Comparison of ENCODE assay signal across 8 cellular contexts in the genomic region with DNA sequence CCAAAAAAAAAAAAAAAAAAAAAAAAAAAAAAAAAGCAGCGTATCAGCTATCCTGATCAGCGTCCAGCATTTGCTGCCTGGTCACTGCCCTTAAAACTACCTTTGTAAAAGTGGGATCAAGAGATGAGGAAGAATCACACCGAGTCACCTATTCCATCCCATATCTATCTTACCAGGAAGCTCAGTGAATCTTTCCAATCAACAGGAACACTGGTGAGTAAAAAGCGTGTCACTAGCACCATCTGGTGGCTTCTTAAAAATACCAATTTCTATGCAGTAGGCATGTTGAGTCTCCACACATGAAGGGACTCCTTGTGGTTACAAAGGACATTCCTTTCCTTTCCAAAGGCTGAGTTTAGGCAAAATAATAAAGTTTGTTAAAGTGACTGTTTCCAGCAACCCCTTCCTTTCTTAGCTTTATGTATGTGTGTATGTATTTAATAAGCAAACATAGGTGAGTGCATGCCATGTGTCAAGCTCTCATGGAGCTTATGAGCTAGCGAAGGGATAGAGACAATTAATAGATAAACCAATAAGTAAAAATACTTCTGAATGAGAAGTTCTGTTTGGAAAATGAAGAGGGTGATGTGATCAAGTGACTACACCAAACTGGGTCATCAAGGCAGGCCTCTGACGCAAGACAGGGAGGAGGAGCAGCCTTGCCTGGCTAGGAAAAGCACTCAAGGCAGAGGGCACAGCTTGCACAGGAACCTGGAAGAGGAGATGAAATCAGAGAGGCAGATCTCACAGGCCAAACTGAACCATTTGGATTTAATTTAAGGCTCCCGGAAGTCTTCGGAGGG. TPM values are rescaled to one million over a fixed set of nuclear protein-coding genes. Genes with fewer than 3 reads are reported as not detected.
DNase-seq lines count a peak whose midpoint lies in the region; ATAC-seq and TF ChIP-seq lines count a peak whose summit lies in the region.

No MANE protein-coding gene starts in this region.

- no peak overlapping the region for H3K27ac ChIP-seq in heart right ventricle

- peak; percentile 61 for TF ChIP-seq CTCF in GM12865 (IDR thresholded peaks at IDR 0.05; ENCODE audit: insufficient read depth, low read depth, low read length, missing control alignments)
- peak; percentile 87 for TF ChIP-seq CTCF in activated CD8-positive, alpha-beta T cell treated with anti-CD3 and anti-CD28 coated beads for 36 hours (IDR thresholded peaks at IDR 0.05)
- TF ChIP-seq CTCF in heart right ventricle (IDR thresholded peaks at IDR 0.05) = peak; percentile 43 to 82 (median 75)

- H3K4me3 ChIP-seq in GM12865 (ENCODE audit: low read depth, low read length) = no peak overlapping the region
- H3K4me3 ChIP-seq in heart right ventricle = no peak overlapping the region

- H3K9me3 ChIP-seq in heart right ventricle = no peaks in the 10 kb centered on the region

- intact Hi-C loops in activated CD8-positive, alpha-beta T cell treated with anti-CD3 and anti-CD28 coated beads for 36 hours (cut with micrococcal nuclease) = loop anchor here (1.0 kb wide), 1 partner anchor 70 kb away; no protein-coding TSS in a partner anchor
- intact Hi-C loops in heart right ventricle (cut with DNase I) = loop anchor here in 9 of 10 donors (1.0 to 10.0 kb wide), 9 partner anchors 70 to 922 kb away; no protein-coding TSS in a partner anchor

- H3K27me3 ChIP-seq in heart right ventricle = peaks cover 0 to 20% (median 6%) of the 10 kb centered on the region in 7 donors

- H3K36me3 Mint-ChIP-seq in activated CD8-positive, alpha-beta T cell treated with anti-CD3 and anti-CD28 coated beads for 36 hours (ENCODE audit: low read depth) = no peaks in the 10 kb centered on the region

- no peaks in the 10 kb centered on the region for H3K36me3 ChIP-seq in heart right ventricle

- CTCF ChIA-PET in activated CD8-positive, alpha-beta T cell treated with anti-CD3 and anti-CD28 coated beads for 36 hours (lab: Charles Lee) = interaction anchor here (0.6 to 12.1 kb wide), 33 partner anchors 7 to 917 kb away, joined by 3 to 283 read pairs (median 4); a partner anchor contains a TSS

- no peaks in the 10 kb centered on the region for H3K4me1 ChIP-seq in heart right ventricle

- WGBS in heart right ventricle, 2 donors = 51 to 53% methylated on average over 8 of the region's 8 CpGs

- ATAC-seq in HG03108 (IDR thresholded peaks at IDR 0.05; ENCODE audit: unreplicated experiment) (peak; percentile 52), heart right ventricle (peak; percentile 59 to 89 (median 83)), HG02588 (IDR thresholded peaks at IDR 0.05; ENCODE audit: unreplicated experiment) (no peak)
- ATAC-seq in activated CD8-positive, alpha-beta T cell treated with anti-CD3 and anti-CD28 coated beads for 36 hours = peak; percentile 55

- H3K27me3 Mint-ChIP-seq in activated CD8-positive, alpha-beta T cell treated with anti-CD3 and anti-CD28 coated beads for 36 hours = peaks cover 6% of the 10 kb centered on the region

- no peak overlapping the region for H3K4me3 Mint-ChIP-seq in activated CD8-positive, alpha-beta T cell treated with anti-CD3 and anti-CD28 coated beads for 36 hours

- peaks cover 2% of the 10 kb centered on the region for H3K4me1 Mint-ChIP-seq in activated CD8-positive, alpha-beta T cell treated with anti-CD3 and anti-CD28 coated beads for 36 hours (ENCODE audit: low read depth)

- peak; percentile 70 for DNase-seq in AG08396 (ENCODE audit: low spot score)
- DNase-seq in GM12865 (ENCODE audit: low read depth) = peak; percentile 65
- DNase-seq in NCI-H2171 treated with DMSO at 0.1 percent for 48 hours (lab: John Stamatoyannopoulos, UW) = peak; percentile 71
- peak; percentile 21 for DNase-seq in activated CD8-positive, alpha-beta T cell treated with anti-CD3 and anti-CD28 coated beads for 36 hours
- peak in 1 of 2 donors; percentile 58 for DNase-seq in heart right ventricle
- DNase-seq in putamen (ENCODE audit: low spot score) = peak; percentile 59

- no peak overlapping the region for H3K27ac Mint-ChIP-seq in activated CD8-positive, alpha-beta T cell treated with anti-CD3 and anti-CD28 coated beads for 36 hours

- no peaks in the 10 kb centered on the region for H3K9me3 Mint-ChIP-seq in activated CD8-positive, alpha-beta T cell treated with anti-CD3 and anti-CD28 coated beads for 36 hours

- POLR2A ChIA-PET in activated CD8-positive, alpha-beta T cell treated with anti-CD3 and anti-CD28 coated beads for 36 hours (lab: Charles Lee) = no interaction called here

RNA-seq across cellular contexts. Expression of a gene that starts 13.9 kb away (rescaled TPM):
- not detected for total RNA-seq in activated CD8-positive, alpha-beta T cell treated with anti-CD3 and anti-CD28 coated beads for 36 hours
- not detected for total RNA-seq in heart right ventricle
- under 1 TPM in 1 of 2 donors, not detected in 1; 0.01 TPM for polyA plus RNA-seq in heart right ventricle
